Comparison of ENCODE assay signal across 26 cellular contexts in genomic region chr11:115982666-115983065, GRCh38.
"Had no signal": no experiment of that assay in that cellular context is flagged by ENCODE, and none has a peak within 500 bp of the region (broad histone marks: within the 10 kb centered on the region; RNA-seq: fewer than 3 reads in every experiment).

No MANE protein-coding gene starts in this region.

- H2AFZ ChIP-seq: hepatocyte had no signal

- H3K4me1 Mint-ChIP-seq: naive B cell, natural killer cell had no signal

- ATAC-seq: left lobe of liver; lower lobe of right lung; natural killer cell; pancreas; sciatic nerve; stimulated activated naive CD8-positive, alpha-beta T cell treated with anti-CD3 and anti-CD28 coated beads, Interleukin-15, Interleukin-2, amounts not matched to agents 100 U/mL and 50 U/mL, for 24 hours; upper lobe of right lung had no signal

- FAIRE-seq: pancreas, urothelium cell line had no signal

- H3K36me3 ChIP-seq: heart right ventricle, lower lobe of right lung, pancreas, prostate gland, stomach, thyroid gland, transverse colon, upper lobe of right lung had no signal

- H3K4me1 ChIP-seq: pancreas, prostate gland, upper lobe of right lung had no signal

- H3K4me3 Mint-ChIP-seq: mesothelial cell of epicardium, naive B cell, natural killer cell had no signal

- DNase-seq: heart right ventricle; lower lobe of right lung; mammary epithelial cell; mesenchymal stem cell; naive B cell; natural killer cell; pancreas; retina; right cardiac atrium; stimulated activated CD4-positive, alpha-beta T cell treated with anti-CD3 and anti-CD28 coated beads, Interleukin-12 subunit alpha, Interleukin-12 subunit beta, amount 100 ng/mL, for 4 hours; stimulated activated CD4-positive, alpha-beta T cell treated with anti-CD3 and anti-CD28 coated beads, Interleukin-15, amount 100 ng/mL, for 24 hours; stimulated activated CD4-positive, alpha-beta T cell treated with anti-CD3 and anti-CD28 coated beads, Interleukin-2, amount 100 ng/mL, for 24 hours; stimulated activated CD4-positive, alpha-beta T cell treated with anti-CD3 and anti-CD28 coated beads, Interleukin-4, amount 100 ng/mL, for 1 hour; stimulated activated naive CD8-positive, alpha-beta T cell treated with anti-CD3 and anti-CD28 coated beads, Interleukin-15, Interleukin-2, amounts not matched to agents 100 U/mL and 50 U/mL, for 24 hours; stomach; testis; thyroid gland; transverse colon; upper lobe of right lung had no signal

- H3K27me3 ChIP-seq: pancreas, stomach, testis, thyroid gland, transverse colon, upper lobe of right lung had no signal

- H3K4me3 ChIP-seq: heart right ventricle, hepatocyte, lower lobe of right lung, pancreas, prostate gland, skin epidermis, stomach, testis, thyroid gland, transverse colon, upper lobe of right lung had no signal

- H3K9me3 Mint-ChIP-seq: mesothelial cell of epicardium, natural killer cell had no signal

- H3K27ac ChIP-seq: hepatocyte, lower lobe of right lung, pancreas, prostate gland, stomach, testis, thyroid gland, transverse colon, upper lobe of right lung had no signal

- H3K79me2 ChIP-seq: hepatocyte had no signal

- H3K4me2 ChIP-seq: hepatocyte had no signal

- H3K36me3 Mint-ChIP-seq: mesothelial cell of epicardium, naive B cell, natural killer cell had no signal

- H3K9me3 ChIP-seq: heart right ventricle, lower lobe of right lung, pancreas, prostate gland, stomach, testis, thyroid gland, transverse colon, upper lobe of right lung had no signal

- H3K27ac Mint-ChIP-seq: mesothelial cell of epicardium, natural killer cell had no signal
